8 cellular contexts compared by ENCODE assay signal in the genomic region with DNA sequence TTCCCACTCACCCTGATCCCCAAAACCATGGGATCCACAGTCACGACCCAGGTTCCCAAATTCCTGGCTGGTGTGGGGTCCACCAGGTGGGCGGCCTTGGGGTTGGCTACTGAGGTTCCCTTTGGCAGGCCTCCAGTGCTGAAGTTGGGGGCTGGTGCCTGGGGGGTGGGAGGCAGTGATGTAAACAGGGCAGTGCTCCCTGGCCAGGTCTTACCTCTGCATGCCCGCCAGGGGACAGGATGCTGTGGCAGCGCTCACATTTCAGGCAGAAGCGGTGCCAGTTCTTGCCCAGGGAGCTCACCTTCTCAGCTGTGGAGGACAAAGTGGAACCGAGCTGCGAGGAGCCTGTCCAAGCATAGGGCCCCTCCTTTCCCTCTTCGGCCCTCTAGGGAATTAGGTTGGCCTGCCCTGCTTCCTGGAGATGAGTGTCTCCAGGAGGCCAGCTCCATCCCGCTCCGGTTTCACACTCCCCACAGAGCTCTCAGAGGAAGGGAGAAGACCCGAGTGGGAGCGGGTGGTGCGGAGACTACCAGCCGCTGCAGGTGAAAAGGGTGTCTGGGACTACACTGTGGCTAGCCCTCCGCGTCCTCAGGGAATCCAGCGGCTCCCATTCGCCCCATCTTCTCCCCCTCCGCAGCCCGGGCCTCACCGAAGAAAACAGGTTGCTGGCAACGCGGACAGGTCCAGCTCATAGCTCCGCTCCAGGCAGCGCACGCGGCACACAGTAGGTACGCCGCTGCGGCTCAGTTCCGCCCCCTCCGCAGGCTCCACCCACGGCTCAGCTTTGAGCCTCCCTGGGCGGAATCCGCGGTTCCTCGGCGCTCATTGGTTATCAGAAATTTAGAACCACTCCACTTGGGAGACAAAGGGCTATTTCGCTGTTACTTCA. TPM values are rescaled to one million over a fixed set of nuclear protein-coding genes. Genes with fewer than 3 reads are reported as not detected.
DNase-seq lines count a peak whose midpoint lies in the region; ATAC-seq and TF ChIP-seq lines count a peak whose summit lies in the region.

A gene with protein sequence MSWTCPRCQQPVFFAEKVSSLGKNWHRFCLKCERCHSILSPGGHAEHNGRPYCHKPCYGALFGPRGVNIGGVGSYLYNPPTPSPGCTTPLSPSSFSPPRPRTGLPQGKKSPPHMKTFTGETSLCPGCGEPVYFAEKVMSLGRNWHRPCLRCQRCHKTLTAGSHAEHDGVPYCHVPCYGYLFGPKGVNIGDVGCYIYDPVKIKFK (minus strand): TSS at position 726 of the 889 bp plus-strand sequence. CDS start 34 bp downstream, at position 692.

- WGBS in esophagus muscularis mucosa = 1% methylated on average over 23 of the region's 39 CpGs
- 9 to 25% methylated on average over 4 to 6 of the region's 39 CpGs for WGBS in thyroid gland, 2 donors

- no peak for TF ChIP-seq EP300 in esophagus muscularis mucosa (IDR thresholded peaks at IDR 0.05)

- intact Hi-C loops in esophagus muscularis mucosa (cut with DNase I) (no loop called here), thyroid gland (cut with DNase I) (no loop called here)

- H3K4me1 ChIP-seq in esophagus muscularis mucosa (peaks cover 11 to 17% (median 15%) of the 10 kb centered on the region in 4 donors), thyroid gland (peaks cover 9 to 12% of the 10 kb centered on the region in 2 donors)

- CTCF ChIA-PET in AG04450 (lab: Charles Lee) = interaction anchor here (1.8 kb wide), 1 partner anchor 27 kb away, joined by 4 read pairs; no protein-coding TSS in a partner anchor

- H3K27ac ChIP-seq in AG04450 (ENCODE audit: low read depth, low read length) (no peak within 1 kb of the TSS), esophagus muscularis mucosa (replicated peaks in 1 of 4) (no peak within 1 kb of the TSS), thyroid gland (no peak within 1 kb of the TSS)

- H3K27me3 ChIP-seq in AG04450 (ENCODE audit: control insufficient read depth, insufficient read depth, low read length) (peaks cover 36% of the 10 kb centered on the region), esophagus muscularis mucosa (peaks cover 0 to 25% (median 0%) of the 10 kb centered on the region in 4 donors), thyroid gland (no peaks in the 10 kb centered on the region)

- TF ChIP-seq CTCF in AG04450 (IDR thresholded peaks at IDR 0.05; ENCODE audit: low read depth, low read length) = peak; percentile 33
- no peak for TF ChIP-seq CTCF in esophagus muscularis mucosa (IDR thresholded peaks at IDR 0.05)
- no peak for TF ChIP-seq CTCF in nephron (IDR thresholded peaks at IDR 0.05; ENCODE audit: unreplicated experiment in 3 of 3)
- peak in 3 of 6 experiments; percentile 18 to 48 (median 46) for TF ChIP-seq CTCF in thyroid gland (IDR thresholded peaks at IDR 0.05)

- peaks cover 5% of the 10 kb centered on the region for H3K4me1 Mint-ChIP-seq in nephron

- DNase-seq in AG04450 (ENCODE audit: low read depth, low spot score) = no peak
- peak; percentile 49 for DNase-seq in NCI-H1436 (lab: John Stamatoyannopoulos, UW)
- DNase-seq in activated CD8-positive, alpha-beta memory T cell treated with anti-CD3 and anti-CD28 coated beads for 24 hours = peak; percentile 73
- no peak for DNase-seq in esophagus muscularis mucosa (ENCODE audit: extremely low spot score)
- DNase-seq in thyroid gland = peak; percentile 54 to 57

- H3K4me3 ChIP-seq in AG04450 (ENCODE audit: low read depth, low read length) (peak within 1 kb of the TSS; percentile 31), esophagus muscularis mucosa (peak within 1 kb of the TSS; percentile 46 to 54 (median 52)), thyroid gland (replicated peaks in 1 of 3) (peak within 1 kb of the TSS in 1 of 3 donors; percentile 21)

- ATAC-seq in GM19025 (IDR thresholded peaks at IDR 0.05; ENCODE audit: low read depth, unreplicated experiment) (peak; percentile 57), HG03097 (IDR thresholded peaks at IDR 0.05; ENCODE audit: low FRiP score, unreplicated experiment) (no peak)

- POLR2A ChIA-PET in AG04450 (lab: Yijun Ruan, JAX) = no interaction called here

- H3K27ac Mint-ChIP-seq in nephron = no peak within 1 kb of the TSS

- peak within 1 kb of the TSS; percentile 73 to 84 (median 82) for H3K4me3 Mint-ChIP-seq in nephron

- H3K36me3 ChIP-seq in esophagus muscularis mucosa (no peaks in the 10 kb centered on the region), thyroid gland (no peaks in the 10 kb centered on the region)

- TF ChIP-seq POLR2A in esophagus muscularis mucosa (IDR thresholded peaks at IDR 0.05; ENCODE audit: low read depth) = no peak
- TF ChIP-seq POLR2A in thyroid gland (IDR thresholded peaks at IDR 0.05) = no peak

- peaks cover 41% of the 10 kb centered on the region for H3K27me3 Mint-ChIP-seq in nephron (ENCODE audit: low read depth)

- no peaks in the 10 kb centered on the region for H3K9me3 Mint-ChIP-seq in nephron

- H3K9me3 ChIP-seq in AG04450 (ENCODE audit: control insufficient read depth, insufficient read depth, low read length) (no peaks in the 10 kb centered on the region; the same call in 1 of the 2 replicates), esophagus muscularis mucosa (no peaks in the 10 kb centered on the region), thyroid gland (no peaks in the 10 kb centered on the region)

- H3K36me3 Mint-ChIP-seq in nephron (ENCODE audit: low read depth) = no peaks in the 10 kb centered on the region

RNA-seq across cellular contexts. Expression of the gene that starts here (rescaled TPM):
- not detected in 2 replicates for polyA plus RNA-seq in AG04450 (2011; rRNA removed)
- not detected in 2 replicates for polyA minus RNA-seq in AG04450 (2011; rRNA and poly(A)+ RNA removed)
- total RNA-seq in esophagus muscularis mucosa (not detected), thyroid gland (under 1 TPM in 2 of 4 donors, not detected in 2; 0.45 to 0.93 TPM)

Comparison
In these comparisons a context has a peak if more than half of its experiments do, and no peak if none do; other contexts are left out.
1. Peak in DNase-seq in thyroid gland; RNA of the gene not detected or under 1 TPM.
2. DNase-seq: peak in NCI-H1436 (single experiment) and activated CD8-positive, alpha-beta memory T cell treated with anti-CD3 and anti-CD28 coated beads for 24 hours (single experiment); none in AG04450 (single experiment) and esophagus muscularis mucosa (single experiment).